25 cellular contexts compared by ENCODE assay signal in genomic region chr3:118505784-118506183, GRCh38.
"Had no signal": no experiment of that assay in that cellular context is flagged by ENCODE, and none has a peak within 500 bp of the region (broad histone marks: within the 10 kb centered on the region; RNA-seq: fewer than 3 reads in every experiment).

No MANE protein-coding gene starts in this region.

- H3K4me1 Mint-ChIP-seq: T-helper 17 cell had no signal

- H3K36me3 ChIP-seq: brain microvascular endothelial cell, cardiac muscle cell, SJSA1 had no signal

- H3K27me3 ChIP-seq: brain microvascular endothelial cell, cardiac muscle cell, SJSA1 had no signal

- H3K4me3 ChIP-seq: cardiac muscle cell, SJSA1 had no signal

- H3K27ac ChIP-seq: brain microvascular endothelial cell, cardiac muscle cell, SJSA1 had no signal

- H3K4me3 Mint-ChIP-seq: activated CD4-positive, alpha-beta memory T cell treated with anti-CD3 and anti-CD28 coated beads for 36 hours; activated T-cell treated with anti-CD3 and anti-CD28 coated beads, Interleukin-2, amount 50 U/mL, for 72 hours; T-helper 17 cell; WTC11 had no signal

- H3K27ac Mint-ChIP-seq: activated CD4-positive, alpha-beta memory T cell treated with anti-CD3 and anti-CD28 coated beads for 36 hours; activated T-cell treated with anti-CD3 and anti-CD28 coated beads, Interleukin-2, amount 50 U/mL, for 72 hours; T-helper 17 cell; WTC11 had no signal

- H3K36me3 Mint-ChIP-seq: activated CD4-positive, alpha-beta memory T cell treated with anti-CD3 and anti-CD28 coated beads for 36 hours; WTC11 had no signal

- H3K9me3 ChIP-seq: SJSA1 had no signal

- H3K9me3 Mint-ChIP-seq: activated CD4-positive, alpha-beta memory T cell treated with anti-CD3 and anti-CD28 coated beads for 36 hours; WTC11 had no signal

- H3K27me3 Mint-ChIP-seq: activated CD4-positive, alpha-beta memory T cell treated with anti-CD3 and anti-CD28 coated beads for 36 hours; T-helper 17 cell had no signal

- DNase-seq: activated CD4-positive, alpha-beta memory T cell treated with anti-CD3 and anti-CD28 coated beads for 36 hours; activated CD4-positive, alpha-beta T cell treated with anti-CD3 and anti-CD28 coated beads for 48 hours; activated CD4-positive, CD25-positive, alpha-beta regulatory T cell treated with anti-CD3 and anti-CD28 coated beads, Interleukin-2, amount 50 U/mL, for 72 hours; activated naive CD4-positive, alpha-beta T cell treated with anti-CD3 and anti-CD28 coated beads, Interleukin-2, amount 50 U/mL, for 16 hours; activated T-cell treated with anti-CD3 and anti-CD28 coated beads, Interleukin-2, amount 50 U/mL, for 72 hours; aorta; brain microvascular endothelial cell; KG1; NCI-H1092 treated with DMSO at 0.1 percent for 48 hours; NCI-H1417 treated with DMSO at 0.1 percent for 48 hours; NCI-H1694; NCI-H2029; NCI-H2107; NCI-H2171 treated with DMSO at 0.1 percent for 48 hours; NCI-H226; NCI-H526; NK-92 treated with Interleukin-12 subunit alpha and Interleukin-12 subunit beta, amount 100 ng/mL, for 24 hours; OCI-M1; RPMI8226; SHP77; T-helper 17 cell; T-helper 9 cell had no signal
